ENCODE assay signal across 35 cellular contexts in genomic region chr9:24436761-24437160, GRCh38.
DNase-seq lines count a peak whose midpoint lies in the region; ATAC-seq, FAIRE-seq and TF ChIP-seq lines count a peak whose summit lies in the region.
"Had no signal": no experiment of that assay in that cellular context is flagged by ENCODE, and none has a peak within 500 bp of the region (broad histone marks: within the 10 kb centered on the region; RNA-seq: fewer than 3 reads in every experiment).

No MANE protein-coding gene starts in this region.

- no peak for FAIRE-seq in astrocyte (lab: Jason Lieb, UNC)
- FAIRE-seq: endometrium, islet of Langerhans, TTC549 had no signal

- H2AFZ ChIP-seq in GM23338: no peak overlapping the region
- H2AFZ ChIP-seq in astrocyte (ENCODE audit: low read depth, low read length): no peak overlapping the region
- no peak overlapping the region for H2AFZ ChIP-seq in neural progenitor cell (replicated peaks)

- TF ChIP-seq CTCF in GM23338 (conservative IDR thresholded peaks at IDR 0.05; ENCODE audit: low read depth in 2 of 2): no peak
- TF ChIP-seq CTCF in astrocyte (IDR thresholded peaks at IDR 0.05; ENCODE audit: insufficient read depth, low read depth, low read length): no peak
- TF ChIP-seq CTCF in neural progenitor cell (IDR thresholded peaks at IDR 0.05): no peak

- DNase-seq in GM23338 (ENCODE audit: low spot score) (peak; percentile 83), astrocyte (ENCODE audit: low read depth) (peak; percentile 1), iPS DF 6.9 (ENCODE audit: low read depth, low spot score) (peak; percentile 27), neural progenitor cell (ENCODE audit: low spot score) (peak; percentile 31), cerebellar cortex (ENCODE audit: low spot score) (no peak), MV-4-11 (lab: John Stamatoyannopoulos, UW) (no peak)
- no peak for DNase-seq in stimulated activated naive CD8-positive, alpha-beta T cell treated with anti-CD3 and anti-CD28 coated beads, Interleukin-15, Interleukin-2, amounts not matched to agents 100 U/mL and 50 U/mL, for 24 hours
- DNase-seq: activated CD4-positive, alpha-beta memory T cell treated with anti-CD3 and anti-CD28 coated beads for 36 hours; activated naive CD4-positive, alpha-beta T cell; activated naive CD8-positive, alpha-beta T cell treated with anti-CD3 and anti-CD28 coated beads, Interleukin-2, amount 50 U/mL, for 24 hours; CD8-positive, alpha-beta T cell; central memory CD4-positive, alpha-beta T cell; foreskin melanocyte; HFFc6; KG1; MG63; mucosa of descending colon; natural killer cell; NCI-H1417; NCI-H2029; NCI-H526; NK-92 treated with Interleukin-12 subunit alpha and Interleukin-12 subunit beta, amount 100 ng/mL, for 24 hours; PC-3; retina; SK-N-SH; testis had no signal

- WGBS in iPS DF 6.9 (ENCODE audit: insufficient coverage, insufficient read length): no CpG with 5 or more reads among the region's 1 CpG

- H3K4me3 ChIP-seq in GM23338: no peak overlapping the region
- no peak overlapping the region for H3K4me3 ChIP-seq in astrocyte (ENCODE audit: insufficient read depth, low read depth, low read length)
- H3K4me3 ChIP-seq in iPS DF 6.9 (ENCODE audit: low read length): no peak overlapping the region
- no peak overlapping the region for H3K4me3 ChIP-seq in neural progenitor cell
- H3K4me3 ChIP-seq: MG63, mucosa of descending colon, skin epidermis, testis had no signal

- H3K4me2 ChIP-seq in GM23338: no peak overlapping the region
- H3K4me2 ChIP-seq in astrocyte (ENCODE audit: low read length): no peak overlapping the region
- no peak overlapping the region for H3K4me2 ChIP-seq in neural progenitor cell
- H3K4me2 ChIP-seq: SK-N-SH had no signal

- no peaks in the 10 kb centered on the region for H3K36me3 Mint-ChIP-seq in GM23338 (ENCODE audit: low read depth)
- H3K36me3 Mint-ChIP-seq in astrocyte (ENCODE audit: low read depth, unreplicated experiment): no peaks in the 10 kb centered on the region
- H3K36me3 Mint-ChIP-seq in neural progenitor cell: no peaks in the 10 kb centered on the region
- H3K36me3 Mint-ChIP-seq: activated CD4-positive, alpha-beta memory T cell treated with anti-CD3 and anti-CD28 coated beads for 36 hours; CD8-positive, alpha-beta T cell had no signal

- no peaks in the 10 kb centered on the region for H4K20me1 ChIP-seq in GM23338 (replicated peaks; ENCODE audit: insufficient read depth)
- no peaks in the 10 kb centered on the region for H4K20me1 ChIP-seq in astrocyte (ENCODE audit: insufficient read depth, low read length)
- H4K20me1 ChIP-seq in neural progenitor cell (ENCODE audit: low read depth): no peaks in the 10 kb centered on the region

- ATAC-seq in GM23338: peak; percentile 84
- ATAC-seq in HG03139 (IDR thresholded peaks at IDR 0.05; ENCODE audit: unreplicated experiment): no peak
- no peak for ATAC-seq in stimulated activated naive CD8-positive, alpha-beta T cell treated with anti-CD3 and anti-CD28 coated beads, Interleukin-15, Interleukin-2, amounts not matched to agents 100 U/mL and 50 U/mL, for 24 hours
- ATAC-seq: activated naive CD8-positive, alpha-beta T cell treated with anti-CD3 and anti-CD28 coated beads, Interleukin-2, amount 50 U/mL, for 24 hours; CD8-positive, alpha-beta T cell; mucosa of descending colon; natural killer cell; PC-3 had no signal

- H3K9ac ChIP-seq in astrocyte (ENCODE audit: low read length) (no peak overlapping the region), neural progenitor cell (no peak overlapping the region)
- H3K9ac ChIP-seq: SK-N-SH had no signal

- no peaks in the 10 kb centered on the region for H3K79me2 ChIP-seq in GM23338 (replicated peaks; ENCODE audit: insufficient read depth)
- no peaks in the 10 kb centered on the region for H3K79me2 ChIP-seq in astrocyte (ENCODE audit: insufficient read depth, low read length)
- H3K79me2 ChIP-seq in neural progenitor cell (ENCODE audit: low read depth): no peaks in the 10 kb centered on the region

- H3K9me3 Mint-ChIP-seq in GM23338: peaks cover 2% of the 10 kb centered on the region; the same call in 1 of the 3 replicates
- H3K9me3 Mint-ChIP-seq in astrocyte (ENCODE audit: unreplicated experiment): peaks cover 3% of the 10 kb centered on the region
- H3K9me3 Mint-ChIP-seq in neural progenitor cell: peaks cover 2% of the 10 kb centered on the region

- no peak overlapping the region for H3K4me3 Mint-ChIP-seq in GM23338
- no peak overlapping the region for H3K4me3 Mint-ChIP-seq in astrocyte (ENCODE audit: unreplicated experiment)
- no peak overlapping the region for H3K4me3 Mint-ChIP-seq in neural progenitor cell
- H3K4me3 Mint-ChIP-seq: activated CD4-positive, alpha-beta memory T cell treated with anti-CD3 and anti-CD28 coated beads for 36 hours; activated naive CD8-positive, alpha-beta T cell treated with anti-CD3 and anti-CD28 coated beads, Interleukin-2, amount 50 U/mL, for 24 hours; B cell; CD8-positive, alpha-beta T cell; dendritic cell treated with granulocyte-macrophage colony-stimulating factor and Interleukin-4, amounts not matched to agents 40 ng/mL and 50 ng/mL, for 4 days; HFFc6; natural killer cell; stimulated activated naive CD8-positive, alpha-beta T cell treated with anti-CD3 and anti-CD28 coated beads, Interleukin-15, Interleukin-2, amounts not matched to agents 100 ng/mL and 50 ng/mL, for 24 hours; T-helper 1 cell treated with Interleukin-12 subunit alpha and Interleukin-12 subunit beta and Interleukin-4 antibody, amounts not matched to agents 30 μg/mL and 1 μg/mL, for 36 hours had no signal

- no peaks in the 10 kb centered on the region for H3K27me3 ChIP-seq in GM23338 (ENCODE audit: insufficient read depth)
- H3K27me3 ChIP-seq in astrocyte (ENCODE audit: insufficient read depth, low read length): no peaks in the 10 kb centered on the region
- H3K27me3 ChIP-seq in iPS DF 6.9 (ENCODE audit: control insufficient read depth, insufficient read depth, low read length): no peaks in the 10 kb centered on the region
- H3K27me3 ChIP-seq in neural progenitor cell: no peaks in the 10 kb centered on the region
- H3K27me3 ChIP-seq: MG63, testis had no signal

- H3K27me3 Mint-ChIP-seq in GM23338 (ENCODE audit: insufficient read depth, low read depth, poor library complexity) (no peaks in the 10 kb centered on the region), astrocyte (ENCODE audit: low read depth, unreplicated experiment) (no peaks in the 10 kb centered on the region), neural progenitor cell (ENCODE audit: insufficient read depth, low read depth) (no peaks in the 10 kb centered on the region)
- H3K27me3 Mint-ChIP-seq: activated CD4-positive, alpha-beta memory T cell treated with anti-CD3 and anti-CD28 coated beads for 36 hours; activated naive CD8-positive, alpha-beta T cell treated with anti-CD3 and anti-CD28 coated beads, Interleukin-2, amount 50 U/mL, for 24 hours; B cell; dendritic cell treated with granulocyte-macrophage colony-stimulating factor and Interleukin-4, amounts not matched to agents 40 ng/mL and 50 ng/mL, for 4 days; stimulated activated naive CD8-positive, alpha-beta T cell treated with anti-CD3 and anti-CD28 coated beads, Interleukin-15, Interleukin-2, amounts not matched to agents 100 ng/mL and 50 ng/mL, for 24 hours had no signal

- no peaks in the 10 kb centered on the region for H3F3A ChIP-seq in GM23338 (replicated peaks; ENCODE audit: low read depth)
- H3F3A ChIP-seq in neural progenitor cell (ENCODE audit: low read depth): no peaks in the 10 kb centered on the region

- H3K27ac Mint-ChIP-seq in GM23338 (peak overlapping the region; percentile 22; the same call in 1 of the 2 replicates), astrocyte (ENCODE audit: unreplicated experiment) (peak overlapping the region; percentile 94), neural progenitor cell (no peak overlapping the region)
- H3K27ac Mint-ChIP-seq: activated CD4-positive, alpha-beta memory T cell treated with anti-CD3 and anti-CD28 coated beads for 36 hours; activated naive CD8-positive, alpha-beta T cell treated with anti-CD3 and anti-CD28 coated beads, Interleukin-2, amount 50 U/mL, for 24 hours; B cell; CD8-positive, alpha-beta T cell; dendritic cell treated with granulocyte-macrophage colony-stimulating factor and Interleukin-4, amounts not matched to agents 40 ng/mL and 50 ng/mL, for 4 days; HFFc6; natural killer cell; stimulated activated naive CD8-positive, alpha-beta T cell treated with anti-CD3 and anti-CD28 coated beads, Interleukin-15, Interleukin-2, amounts not matched to agents 100 ng/mL and 50 ng/mL, for 24 hours; T-helper 1 cell treated with Interleukin-12 subunit alpha and Interleukin-12 subunit beta and Interleukin-4 antibody, amounts not matched to agents 30 μg/mL and 1 μg/mL, for 36 hours had no signal

- H3K36me3 ChIP-seq in GM23338 (ENCODE audit: insufficient read depth) (no peaks in the 10 kb centered on the region), astrocyte (ENCODE audit: insufficient read depth, low read length) (no peaks in the 10 kb centered on the region), iPS DF 6.9 (ENCODE audit: control insufficient read depth, insufficient read depth, low read length) (no peaks in the 10 kb centered on the region), neural progenitor cell (no peaks in the 10 kb centered on the region)
- H3K36me3 ChIP-seq: MG63 had no signal

- no peaks in the 10 kb centered on the region for H3K9me2 ChIP-seq in GM23338 (ENCODE audit: insufficient read depth)
- H3K9me2 ChIP-seq: SK-N-SH had no signal

- H3K4me1 ChIP-seq in GM23338 (ENCODE audit: insufficient read depth): no peaks in the 10 kb centered on the region
- H3K4me1 ChIP-seq in astrocyte (ENCODE audit: insufficient read depth, low read length): no peaks in the 10 kb centered on the region
- no peaks in the 10 kb centered on the region for H3K4me1 ChIP-seq in iPS DF 6.9 (ENCODE audit: control insufficient read depth, insufficient read depth, low read length)
- H3K4me1 ChIP-seq in neural progenitor cell: no peaks in the 10 kb centered on the region
- H3K4me1 ChIP-seq: testis had no signal

- peaks cover 6% of the 10 kb centered on the region; the same call in 2 of the 3 replicates for H3K4me1 Mint-ChIP-seq in GM23338
- peaks cover 16% of the 10 kb centered on the region for H3K4me1 Mint-ChIP-seq in astrocyte (ENCODE audit: low read depth, unreplicated experiment)
- H3K4me1 Mint-ChIP-seq in neural progenitor cell: no peaks in the 10 kb centered on the region
- H3K4me1 Mint-ChIP-seq: activated naive CD8-positive, alpha-beta T cell treated with anti-CD3 and anti-CD28 coated beads, Interleukin-2, amount 50 U/mL, for 24 hours; B cell; natural killer cell had no signal

- H3K9me3 ChIP-seq in astrocyte (ENCODE audit: insufficient read depth, low read depth, low read length): no peaks in the 10 kb centered on the region
- no peaks in the 10 kb centered on the region for H3K9me3 ChIP-seq in iPS DF 6.9 (ENCODE audit: control insufficient read depth, insufficient read depth, low read length)
- no peaks in the 10 kb centered on the region for H3K9me3 ChIP-seq in neural progenitor cell (ENCODE audit: low read depth)
- H3K9me3 ChIP-seq: MG63, mucosa of descending colon, testis had no signal

- H3K27ac ChIP-seq in GM23338 (ENCODE audit: low read depth) (peak overlapping the region; percentile 64), astrocyte (ENCODE audit: low read depth, low read length) (no peak overlapping the region), iPS DF 6.9 (ENCODE audit: low read length) (no peak overlapping the region), neural progenitor cell (no peak overlapping the region)
- H3K27ac ChIP-seq: skin epidermis, testis had no signal

Comparison
In these comparisons a context has a peak if more than half of its experiments do, and no peak if none do; other contexts are left out.
1. DNase-seq: peak in GM23338 (single experiment), astrocyte (single experiment), iPS DF 6.9 (single experiment) and neural progenitor cell (single experiment); none in cerebellar cortex (single experiment), stimulated activated naive CD8-positive, alpha-beta T cell treated with anti-CD3 and anti-CD28 coated beads, Interleukin-15, Interleukin-2, amounts not matched to agents 100 U/mL and 50 U/mL, for 24 hours (single experiment) and MV-4-11 (single experiment).